Comparison of ENCODE assay signal across 29 cellular contexts in the genomic region with DNA sequence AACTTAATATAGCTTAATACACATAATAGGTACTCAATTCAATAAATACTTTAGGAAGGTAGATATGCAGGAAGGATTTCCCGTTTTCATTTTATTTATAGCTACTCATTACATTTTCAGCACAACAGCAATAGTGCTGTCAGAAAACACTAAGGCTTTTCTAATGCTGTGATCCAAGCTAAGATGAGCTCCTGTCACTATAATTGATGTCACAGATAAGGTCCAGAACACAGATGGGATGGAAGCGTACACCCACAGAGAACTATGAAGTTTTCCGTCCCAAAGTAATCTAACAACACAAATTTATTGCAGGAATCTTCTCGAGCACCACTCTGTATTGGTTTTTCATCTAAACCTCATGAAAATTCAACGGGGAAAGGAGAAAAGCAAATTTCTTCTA. TPM values are rescaled to one million over a fixed set of nuclear protein-coding genes. Genes with fewer than 3 reads are reported as not detected.
"Had no signal": no experiment of that assay in that cellular context is flagged by ENCODE, and none has a peak within 500 bp of the region (broad histone marks: within the 10 kb centered on the region; RNA-seq: fewer than 3 reads in every experiment).

No MANE protein-coding gene starts in this region.

- H3K27me3 Mint-ChIP-seq: naive B cell; progenitor cell of endocrine pancreas; stimulated activated naive CD8-positive, alpha-beta T cell treated with anti-CD3 and anti-CD28 coated beads, Interleukin-15, Interleukin-2, amounts not matched to agents 100 ng/mL and 50 ng/mL, for 24 hours had no signal

- H3K27ac ChIP-seq: lower lobe of right lung, ovary, right atrium auricular region, right lobe of liver, suprapubic skin, thoracic aorta, tibial artery, upper lobe of right lung had no signal

- DNase-seq: hippocampal formation; left cardiac atrium; lower lobe of right lung; mammary epithelial cell; mesenchymal stem cell; naive B cell; natural killer cell; nephron progenitor cell; ovary; right lobe of liver; stimulated activated CD4-positive, alpha-beta T cell treated with anti-CD3 and anti-CD28 coated beads, Interleukin-1b, Interleukin-23, amount 100 ng/mL, for 48 hours; stimulated activated CD4-positive, alpha-beta T cell treated with anti-CD3 and anti-CD28 coated beads, Interleukin-2, amount 100 ng/mL, for 48 hours; stimulated activated CD4-positive, alpha-beta T cell treated with anti-CD3 and anti-CD28 coated beads, Interleukin-4, amount 100 ng/mL, for 4 hours; stimulated activated CD8-positive, alpha-beta memory T cell treated with anti-CD3 and anti-CD28 coated beads, Interleukin-4, amount 100 ng/mL, for 48 hours; stimulated activated naive CD4-positive, alpha-beta T cell; tibial artery; trophoblast cell; upper lobe of right lung had no signal

- H3K4me1 Mint-ChIP-seq: mesothelial cell of epicardium, natural killer cell had no signal

- H3K36me3 Mint-ChIP-seq: mesothelial cell of epicardium, naive B cell, natural killer cell had no signal

- FAIRE-seq: keratinocyte, urothelium cell line had no signal

- H3K9me3 ChIP-seq: lower lobe of right lung, ovary, right atrium auricular region, right lobe of liver, suprapubic skin, thoracic aorta, tibial artery, upper lobe of right lung had no signal

- H3K4me2 ChIP-seq: smooth muscle cell had no signal

- ATAC-seq: left cardiac atrium, left lobe of liver, lower lobe of right lung, natural killer cell, right lobe of liver, upper lobe of right lung had no signal

- H3K4me3 Mint-ChIP-seq: mesothelial cell of epicardium; naive B cell; natural killer cell; nephron progenitor cell; stimulated activated naive CD8-positive, alpha-beta T cell treated with anti-CD3 and anti-CD28 coated beads, Interleukin-15, Interleukin-2, amounts not matched to agents 100 ng/mL and 50 ng/mL, for 24 hours had no signal

- H3K36me3 ChIP-seq: lower lobe of right lung, ovary, right atrium auricular region, right lobe of liver, suprapubic skin, thoracic aorta, tibial artery, upper lobe of right lung had no signal

- H3K4me3 ChIP-seq: lower lobe of right lung, ovary, right atrium auricular region, right lobe of liver, smooth muscle cell, suprapubic skin, thoracic aorta, tibial artery, upper lobe of right lung had no signal

- H3K4me1 ChIP-seq: lower lobe of right lung, right atrium auricular region, right lobe of liver, suprapubic skin, tibial artery, upper lobe of right lung had no signal

- H3K27ac Mint-ChIP-seq: mesothelial cell of epicardium; natural killer cell; nephron progenitor cell; progenitor cell of endocrine pancreas; stimulated activated naive CD8-positive, alpha-beta T cell treated with anti-CD3 and anti-CD28 coated beads, Interleukin-15, Interleukin-2, amounts not matched to agents 100 ng/mL and 50 ng/mL, for 24 hours had no signal

- H3K27me3 ChIP-seq: ovary, right atrium auricular region, right lobe of liver, suprapubic skin, tibial artery, upper lobe of right lung had no signal

- H3K9me3 Mint-ChIP-seq: natural killer cell; nephron progenitor cell; stimulated activated naive CD8-positive, alpha-beta T cell treated with anti-CD3 and anti-CD28 coated beads, Interleukin-15, Interleukin-2, amounts not matched to agents 100 ng/mL and 50 ng/mL, for 24 hours had no signal

RNA-seq across cellular contexts. Expression of a gene that starts 13.6 kb away (rescaled TPM):
- total RNA-seq: left lobe of liver, lower lobe of right lung, omental fat pad, right atrium auricular region, thoracic aorta, upper lobe of right lung had no signal
